ENCODE assay signal across 8 cellular contexts in the genomic region with DNA sequence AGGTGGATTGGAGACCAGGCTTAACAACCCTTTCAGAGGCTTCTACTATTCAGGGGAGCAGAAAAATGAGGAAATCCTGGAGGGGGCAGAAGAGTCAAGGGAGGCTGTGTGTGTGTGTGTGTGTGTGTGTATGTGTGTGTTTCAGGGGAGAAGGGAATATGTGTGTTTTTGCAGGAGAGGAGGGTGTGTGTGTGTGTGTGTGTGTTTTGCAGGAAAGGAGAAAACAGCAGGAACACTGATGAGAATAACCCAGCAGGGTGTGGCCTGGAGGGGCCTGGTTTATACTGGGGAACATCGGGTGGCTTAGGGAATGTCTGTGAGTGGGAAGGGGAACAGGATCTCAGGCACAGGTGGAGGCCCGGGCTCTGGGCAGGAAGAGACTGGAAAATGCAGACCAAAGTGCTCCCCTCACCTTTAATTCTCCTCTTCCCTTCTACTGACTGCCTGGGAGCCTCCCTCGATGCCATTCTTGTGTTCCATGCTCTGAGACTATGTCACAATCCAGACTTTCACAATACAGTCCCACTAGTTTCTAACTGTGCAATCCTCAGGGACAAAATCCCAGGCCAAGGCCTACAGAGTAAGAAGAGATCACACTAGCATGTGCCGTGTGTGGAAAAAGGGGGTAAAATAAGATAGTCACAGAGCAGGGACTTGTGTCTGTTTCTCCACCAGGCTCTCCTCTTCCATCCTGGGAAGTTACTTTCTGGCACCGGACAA. TPM values are rescaled to one million over a fixed set of nuclear protein-coding genes. Genes with fewer than 3 reads are reported as not detected.
DNase-seq lines count a peak whose midpoint lies in the region; ATAC-seq lines count a peak whose summit lies in the region.

No MANE protein-coding gene starts in this region.

- peak overlapping the region; percentile 38 to 67 for H3K4me3 Mint-ChIP-seq in stimulated activated naive CD8-positive, alpha-beta T cell treated with anti-CD3 and anti-CD28 coated beads, Interleukin-15, amount 100 ng/mL, for 72 hours

- no peaks in the 10 kb centered on the region for H3K27me3 Mint-ChIP-seq in stimulated activated naive CD8-positive, alpha-beta T cell treated with anti-CD3 and anti-CD28 coated beads, Interleukin-15, amount 100 ng/mL, for 72 hours

- ATAC-seq in left colon, result peak; percentile 72
- peak; percentile 19 for ATAC-seq in stimulated activated naive CD8-positive, alpha-beta T cell treated with anti-CD3 and anti-CD28 coated beads, Interleukin-15, amount 100 ng/mL, for 72 hours
- no peak for ATAC-seq in GM19023 (IDR thresholded peaks at IDR 0.05; ENCODE audit: unreplicated experiment)

- peaks cover 33% of the 10 kb centered on the region for H3K4me1 Mint-ChIP-seq in stimulated activated naive CD8-positive, alpha-beta T cell treated with anti-CD3 and anti-CD28 coated beads, Interleukin-15, amount 100 ng/mL, for 72 hours

- DNase-seq in NCI-H1092 treated with DMSO at 0.1 percent for 48 hours (lab: John Stamatoyannopoulos, UW), result peak; percentile 67
- no peak for DNase-seq in NCI-H1092 (lab: John Stamatoyannopoulos, UW)
- DNase-seq in amniotic epithelial cell (ENCODE audit: low read depth), result peak; percentile 71
- no peak for DNase-seq in left colon
- DNase-seq in stimulated activated naive CD8-positive, alpha-beta T cell treated with anti-CD3 and anti-CD28 coated beads, Interleukin-15, amount 100 ng/mL, for 72 hours, result no peak
- no peak for DNase-seq in KG1 (lab: John Stamatoyannopoulos, UW)
- DNase-seq in stimulated activated CD4-positive, alpha-beta T cell treated with anti-CD3 and anti-CD28 coated beads, Interleukin-4, amount 100 ng/mL, for 24 hours, result no peak

- no peaks in the 10 kb centered on the region for H3K9me3 Mint-ChIP-seq in stimulated activated naive CD8-positive, alpha-beta T cell treated with anti-CD3 and anti-CD28 coated beads, Interleukin-15, amount 100 ng/mL, for 72 hours

- intact Hi-C loops in left colon (cut with DNase I, micrococcal nuclease), result no loop called here

- H3K27ac Mint-ChIP-seq in stimulated activated naive CD8-positive, alpha-beta T cell treated with anti-CD3 and anti-CD28 coated beads, Interleukin-15, amount 100 ng/mL, for 72 hours, result peak overlapping the region; percentile 77 to 89

RNA-seq across cellular contexts. Expression of gene CYB5A, which starts 10.0 kb away (rescaled TPM):
- total RNA-seq in left colon, result 100 to 1,000 TPM; 115 to 129 TPM

RNA-seq across cellular contexts. Expression of gene C18orf63, which starts 33.8 kb away (rescaled TPM):
- total RNA-seq in left colon, result not detected

Comparison
In these comparisons a context has a peak if more than half of its experiments do, and no peak if none do; other contexts are left out.
1. DNase-seq: peak in NCI-H1092 treated with DMSO at 0.1 percent for 48 hours (single experiment) and amniotic epithelial cell (single experiment); none in NCI-H1092 (single experiment), left colon (0 of 2), stimulated activated naive CD8-positive, alpha-beta T cell treated with anti-CD3 and anti-CD28 coated beads, Interleukin-15, amount 100 ng/mL, for 72 hours (0 of 2), KG1 (single experiment) and stimulated activated CD4-positive, alpha-beta T cell treated with anti-CD3 and anti-CD28 coated beads, Interleukin-4, amount 100 ng/mL, for 24 hours (single experiment).